Comparison of ENCODE assay signal across 16 cellular contexts in genomic region chr3:170090601-170090981, GRCh38.
"Had no signal": no experiment of that assay in that cellular context is flagged by ENCODE, and none has a peak within 500 bp of the region (broad histone marks: within the 10 kb centered on the region; RNA-seq: fewer than 3 reads in every experiment).

No MANE protein-coding gene starts in this region.

- H3K27me3 Mint-ChIP-seq: memory B cell; progenitor cell of endocrine pancreas; stimulated activated naive CD8-positive, alpha-beta T cell treated with anti-CD3 and anti-CD28 coated beads, Interleukin-15, Interleukin-2, amounts not matched to agents 100 ng/mL and 50 ng/mL, for 24 hours had no signal

- H3K27me3 ChIP-seq: gastroesophageal sphincter, upper lobe of right lung had no signal

- H3K9me3 ChIP-seq: gastroesophageal sphincter, left ventricle myocardium inferior, upper lobe of right lung had no signal

- H3K27ac Mint-ChIP-seq: endodermal cell; memory B cell; stimulated activated naive CD8-positive, alpha-beta T cell treated with anti-CD3 and anti-CD28 coated beads, Interleukin-15, Interleukin-2, amounts not matched to agents 100 ng/mL and 50 ng/mL, for 24 hours had no signal

- H3K9me3 Mint-ChIP-seq: endodermal cell; memory B cell; nephron progenitor cell; stimulated activated naive CD8-positive, alpha-beta T cell treated with anti-CD3 and anti-CD28 coated beads, Interleukin-15, Interleukin-2, amounts not matched to agents 100 ng/mL and 50 ng/mL, for 24 hours had no signal

- H3K4me1 Mint-ChIP-seq: endodermal cell, nephron progenitor cell had no signal

- H3K4me1 ChIP-seq: gastroesophageal sphincter, left ventricle myocardium inferior had no signal

- H3K4me3 ChIP-seq: gastroesophageal sphincter, left ventricle myocardium inferior, smooth muscle cell, upper lobe of right lung had no signal

- H3K4me3 Mint-ChIP-seq: endodermal cell; memory B cell; nephron progenitor cell; stimulated activated naive CD8-positive, alpha-beta T cell treated with anti-CD3 and anti-CD28 coated beads, Interleukin-15, Interleukin-2, amounts not matched to agents 100 ng/mL and 50 ng/mL, for 24 hours had no signal

- H3K27ac ChIP-seq: gastroesophageal sphincter, left ventricle myocardium inferior, upper lobe of right lung, VCaP had no signal

- DNase-seq: activated CD4-positive, alpha-beta T cell treated with anti-CD3 and anti-CD28 coated beads for 48 hours; activated effector memory CD4-positive, alpha-beta T cell treated with Interleukin-2 at 50 U/mL for 16 hours; endodermal cell; kidney; left ventricle myocardium inferior; nephron progenitor cell; right cardiac atrium; stimulated activated CD4-positive, alpha-beta T cell treated with anti-CD3 and anti-CD28 coated beads, Interleukin-4, amount 100 ng/mL, for 4 hours; stimulated activated CD8-positive, alpha-beta memory T cell treated with anti-CD3 and anti-CD28 coated beads, Interleukin-4, amount 100 ng/mL, for 48 hours; upper lobe of right lung had no signal
